In the genomic region with DNA sequence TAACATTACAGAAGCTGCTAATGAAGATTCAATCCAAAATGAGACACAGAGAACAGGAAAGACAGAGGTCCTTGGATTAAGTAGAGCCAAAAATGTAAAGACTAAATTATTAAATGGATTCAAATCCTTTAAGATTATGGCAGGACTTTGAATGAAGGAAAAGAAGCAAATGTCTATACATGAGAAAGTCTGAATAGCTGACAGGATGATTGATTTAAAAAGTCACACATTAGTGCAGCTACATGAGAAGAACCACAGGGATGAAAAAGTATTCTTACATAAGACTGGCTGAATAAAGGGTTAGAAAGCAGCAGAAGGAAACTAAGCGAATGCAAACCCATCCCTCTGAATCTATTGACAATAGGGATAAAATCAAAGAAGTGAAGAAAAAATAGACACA, we compare ENCODE assay signal across 22 cellular contexts.
"Had no signal": no experiment of that assay in that cellular context is flagged by ENCODE, and none has a peak within 500 bp of the region (broad histone marks: within the 10 kb centered on the region; RNA-seq: fewer than 3 reads in every experiment).

No MANE protein-coding gene starts in this region.

- H3K9ac ChIP-seq: neural progenitor cell had no signal

- H3K36me3 Mint-ChIP-seq: memory B cell; natural killer cell treated with Interleukin-12 subunit alpha and Interleukin-12 subunit beta and Interleukin-15 and Interleukin-18, amount 100 ng/mL, for 72 hours; neural progenitor cell; stimulated activated effector memory CD8-positive, alpha-beta T cell treated with anti-CD3 and anti-CD28 coated beads, Interleukin-12 subunit alpha, Interleukin-12 subunit beta, amount 100 ng/mL, for 72 hours had no signal

- H3K4me2 ChIP-seq: hepatocyte, neural progenitor cell had no signal

- FAIRE-seq: frontal cortex, kidney had no signal

- DNase-seq: cortex of kidney; effector memory CD8-positive, alpha-beta T cell; heart left ventricle; kidney; right cardiac atrium; sigmoid colon; stimulated activated CD4-positive, alpha-beta T cell treated with anti-CD3 and anti-CD28 coated beads, Interleukin-2, amount 100 ng/mL, for 24 hours; stimulated activated CD4-positive, alpha-beta T cell treated with anti-CD3 and anti-CD28 coated beads, Interleukin-4, amount 100 ng/mL, for 24 hours; stimulated activated naive CD4-positive, alpha-beta T cell treated with Interleukin-2 at 50 U/mL for 16 hours; stomach; thyroid gland; trophoblast cell had no signal

- H3K4me1 Mint-ChIP-seq: memory B cell; stimulated activated effector memory CD8-positive, alpha-beta T cell treated with anti-CD3 and anti-CD28 coated beads, Interleukin-12 subunit alpha, Interleukin-12 subunit beta, amount 100 ng/mL, for 72 hours had no signal

- H3K9me3 Mint-ChIP-seq: neural progenitor cell had no signal

- H3K79me2 ChIP-seq: hepatocyte had no signal

- H3K4me1 ChIP-seq: heart left ventricle, neural progenitor cell, prostate gland, sigmoid colon, stomach, thyroid gland, vagina had no signal

- H3K36me3 ChIP-seq: heart left ventricle, neural progenitor cell, prostate gland, sigmoid colon, stomach, thyroid gland, vagina had no signal

- H3K27me3 Mint-ChIP-seq: effector memory CD8-positive, alpha-beta T cell; memory B cell; natural killer cell treated with Interleukin-12 subunit alpha and Interleukin-12 subunit beta and Interleukin-15 and Interleukin-18, amount 100 ng/mL, for 72 hours had no signal

- H3K27ac ChIP-seq: heart left ventricle, hepatocyte, neural progenitor cell, prostate gland, sigmoid colon, stomach, thyroid gland, vagina had no signal

- H3K9me3 ChIP-seq: heart left ventricle, prostate gland, sigmoid colon, stomach, thyroid gland, vagina had no signal

- H3K4me3 Mint-ChIP-seq: effector memory CD8-positive, alpha-beta T cell; memory B cell; natural killer cell treated with Interleukin-12 subunit alpha and Interleukin-12 subunit beta and Interleukin-15 and Interleukin-18, amount 100 ng/mL, for 72 hours; neural progenitor cell; stimulated activated effector memory CD8-positive, alpha-beta T cell treated with anti-CD3 and anti-CD28 coated beads, Interleukin-12 subunit alpha, Interleukin-12 subunit beta, amount 100 ng/mL, for 72 hours had no signal

- H2AFZ ChIP-seq: hepatocyte, neural progenitor cell had no signal

- H3K4me3 ChIP-seq: heart left ventricle, hepatocyte, lung, neural progenitor cell, prostate gland, sigmoid colon, stomach, thyroid gland, vagina had no signal

- H3K27me3 ChIP-seq: hepatocyte, neural progenitor cell, sigmoid colon, stomach, thyroid gland, vagina had no signal

- H3K27ac Mint-ChIP-seq: effector memory CD8-positive, alpha-beta T cell; memory B cell; natural killer cell treated with Interleukin-12 subunit alpha and Interleukin-12 subunit beta and Interleukin-15 and Interleukin-18, amount 100 ng/mL, for 72 hours; neural progenitor cell; stimulated activated effector memory CD8-positive, alpha-beta T cell treated with anti-CD3 and anti-CD28 coated beads, Interleukin-12 subunit alpha, Interleukin-12 subunit beta, amount 100 ng/mL, for 72 hours had no signal

- ATAC-seq: effector memory CD8-positive, alpha-beta T cell; heart left ventricle; left lobe of liver; natural killer cell treated with Interleukin-12 subunit alpha and Interleukin-12 subunit beta and Interleukin-15 and Interleukin-18, amount 100 ng/mL, for 72 hours; right cardiac atrium; stimulated activated effector memory CD8-positive, alpha-beta T cell treated with anti-CD3 and anti-CD28 coated beads, Interleukin-12 subunit alpha, Interleukin-12 subunit beta, amount 100 ng/mL, for 72 hours had no signal
